Comparison of ENCODE assay signal across 8 cellular contexts in genomic region chr16:84647830-84648594, GRCh38. TPM values are rescaled to one million over a fixed set of nuclear protein-coding genes. Genes with fewer than 3 reads are reported as not detected.
DNase-seq lines count a peak whose midpoint lies in the region; ATAC-seq and TF ChIP-seq lines count a peak whose summit lies in the region.

Gene KLHL36, plus strand, starts transcription at chr16:84648511. Its CDS starts 2,357 bp downstream, at chr16:84650868.

- peak within 1 kb of the TSS; percentile 92 for H3K27ac ChIP-seq in suprapubic skin

- ATAC-seq in GM18502 (IDR thresholded peaks at IDR 0.05; ENCODE audit: poor library complexity, unreplicated experiment) (peak; percentile 87), HG02943 (IDR thresholded peaks at IDR 0.05; ENCODE audit: low read depth, unreplicated experiment) (peak; percentile 68)

- peak in 1 of 2 donors; percentile 37 for TF ChIP-seq POLR2A in suprapubic skin (IDR thresholded peaks at IDR 0.05)

- TF ChIP-seq EP300 in suprapubic skin (IDR thresholded peaks at IDR 0.05), result no peak

- peaks cover 34% of the 10 kb centered on the region for H3K4me1 ChIP-seq in suprapubic skin

- H3K4me3 ChIP-seq in suprapubic skin, result peak within 1 kb of the TSS; percentile 94

- WGBS in suprapubic skin, result 11% methylated on average over 32 of the region's 77 CpGs

- H3K27me3 ChIP-seq in suprapubic skin, result no peaks in the 10 kb centered on the region

- no peak for TF ChIP-seq CTCF in suprapubic skin (IDR thresholded peaks at IDR 0.05)

- DNase-seq in A172 (ENCODE audit: low spot score) (no peak), RKO (ENCODE audit: low spot score) (peak; percentile 11), activated gamma-delta T cell treated with Interleukin-2 at 50 U/mL for 16 hours (peak; percentile 67), germinal center (ENCODE audit: low spot score) (peak; percentile 92), nucleus accumbens (lab: John Stamatoyannopoulos, UW) (peak in 45 of 56 donors; percentile 12 to 78 (median 34)), suprapubic skin (ENCODE audit: low spot score in 2 of 2) (peak in 1 of 2 donors; percentile 84)

- no peaks in the 10 kb centered on the region for H3K9me3 ChIP-seq in suprapubic skin

- H3K36me3 ChIP-seq in suprapubic skin, result peaks cover 15% of the 10 kb centered on the region

RNA-seq across cellular contexts. Expression of gene KLHL36, which starts in this region (rescaled TPM):
- 38.0 and 46.3 TPM in 2 replicates for total RNA-seq in A172 (2014; rRNA removed; shearing (Covaris generic))
- total RNA-seq in suprapubic skin, result 10 to 100 TPM; 43.4 to 70.7 (median 67.2) TPM
